ENCODE assay signal across 8 cellular contexts in genomic region chr11:76861490-76861953, GRCh38. TPM values are rescaled to one million over a fixed set of nuclear protein-coding genes. Genes with fewer than 3 reads are reported as not detected.
A peak's percentile ranks its signal among the peaks of the same experiment; 100 is the strongest.
DNase-seq lines count a peak whose midpoint lies in the region; ATAC-seq and TF ChIP-seq lines count a peak whose summit lies in the region.

No MANE protein-coding gene starts in this region.

- H3K27ac ChIP-seq in adrenal gland (peak overlapping the region in 3 of 5 donors; percentile 81 to 95 (median 91)), thymus (ENCODE audit: low read depth) (no peak overlapping the region)

- TF ChIP-seq POLR2A in adrenal gland (IDR thresholded peaks at IDR 0.05) = no peak

- H3K4me3 ChIP-seq in adrenal gland = peak overlapping the region in 2 of 4 donors; percentile 92 to 98
- H3K4me3 ChIP-seq in thymus (ENCODE audit: low read length) = peak overlapping the region; percentile 82

- H3K27me3 ChIP-seq in adrenal gland (no peaks in the 10 kb centered on the region), thymus (ENCODE audit: control insufficient read depth, insufficient read depth) (no peaks in the 10 kb centered on the region)

- H3K36me3 ChIP-seq in adrenal gland (replicated peaks in 1 of 2) (no peaks in the 10 kb centered on the region), thymus (ENCODE audit: control insufficient read depth, insufficient read depth) (no peaks in the 10 kb centered on the region)

- peak overlapping the region; percentile 88 for H3K4me3 Mint-ChIP-seq in stimulated activated naive CD8-positive, alpha-beta T cell treated with anti-CD3 and anti-CD28 coated beads, Interleukin-15, Interleukin-2, amounts not matched to agents 100 ng/mL and 50 ng/mL, for 24 hours

- H3K9me3 Mint-ChIP-seq in stimulated activated naive CD8-positive, alpha-beta T cell treated with anti-CD3 and anti-CD28 coated beads, Interleukin-15, Interleukin-2, amounts not matched to agents 100 ng/mL and 50 ng/mL, for 24 hours = no peaks in the 10 kb centered on the region

- H3K36me3 Mint-ChIP-seq in stimulated activated naive CD8-positive, alpha-beta T cell treated with anti-CD3 and anti-CD28 coated beads, Interleukin-15, Interleukin-2, amounts not matched to agents 100 ng/mL and 50 ng/mL, for 24 hours (ENCODE audit: low read depth) = peaks cover 4% of the 10 kb centered on the region

- H3K27ac Mint-ChIP-seq in stimulated activated naive CD8-positive, alpha-beta T cell treated with anti-CD3 and anti-CD28 coated beads, Interleukin-15, Interleukin-2, amounts not matched to agents 100 ng/mL and 50 ng/mL, for 24 hours = peak overlapping the region; percentile 89

- intact Hi-C loops in adrenal gland (cut with DNase I) (no loop called here), left colon (cut with DNase I, micrococcal nuclease) (no loop called here)

- 34 to 38% (median 37%) methylated on average over 6 of the region's 6 CpGs for WGBS in adrenal gland, 4 donors
- 74% methylated on average over 6 of the region's 6 CpGs for WGBS in thymus

- no peaks in the 10 kb centered on the region for H3K27me3 Mint-ChIP-seq in stimulated activated naive CD8-positive, alpha-beta T cell treated with anti-CD3 and anti-CD28 coated beads, Interleukin-15, Interleukin-2, amounts not matched to agents 100 ng/mL and 50 ng/mL, for 24 hours

- peaks cover 30% of the 10 kb centered on the region for H3K4me1 Mint-ChIP-seq in stimulated activated naive CD8-positive, alpha-beta T cell treated with anti-CD3 and anti-CD28 coated beads, Interleukin-15, Interleukin-2, amounts not matched to agents 100 ng/mL and 50 ng/mL, for 24 hours (ENCODE audit: low read depth)

- no peak for DNase-seq in stimulated activated naive CD8-positive, alpha-beta T cell treated with anti-CD3 and anti-CD28 coated beads, Interleukin-15, Interleukin-2, amounts not matched to agents 100 U/mL and 50 U/mL, for 24 hours
- DNase-seq in adrenal gland (no peak), left colon (peak in 1 of 2 donors; percentile 13), dedifferentiated amniotic fluid mesenchymal stem cell (ENCODE audit: extremely low spot score) (no peak), mesenteric fat pad (ENCODE audit: low spot score) (no peak)

- no peak for ATAC-seq in stimulated activated naive CD8-positive, alpha-beta T cell treated with anti-CD3 and anti-CD28 coated beads, Interleukin-15, Interleukin-2, amounts not matched to agents 100 U/mL and 50 U/mL, for 24 hours
- ATAC-seq in left colon = peak; percentile 23
- no peak for ATAC-seq in GM18517 (IDR thresholded peaks at IDR 0.05; ENCODE audit: unreplicated experiment)

- H3K4me1 ChIP-seq in adrenal gland (replicated peaks in 1 of 2) (peaks cover 5 to 34% of the 10 kb centered on the region in 2 donors), thymus (ENCODE audit: control insufficient read depth, insufficient read depth, low read length) (peaks cover 8% of the 10 kb centered on the region)

- TF ChIP-seq CTCF in adrenal gland (IDR thresholded peaks at IDR 0.05) = no peak

- H3K9me3 ChIP-seq in adrenal gland (replicated peaks in 1 of 3) (no peaks in the 10 kb centered on the region), thymus (ENCODE audit: control insufficient read depth) (no peaks in the 10 kb centered on the region)

RNA-seq across cellular contexts. Expression of gene ACER3, which starts 0.8 kb away (rescaled TPM):
- total RNA-seq in adrenal gland = 10 to 100 TPM in 6 of 8 donors, 1 to 10 TPM in 2; 9.4 to 22.0 (median 18.3) TPM
- 10 to 100 TPM in 1 of 3 donors, 1 to 10 TPM in 2; 4.1 to 13.8 (median 4.2) TPM for polyA plus RNA-seq in adrenal gland
- total RNA-seq in left colon = 10 to 100 TPM; 38.9 to 55.5 TPM
- 4.8 TPM for polyA plus RNA-seq in thymus
- 46.5 TPM for total RNA-seq in mesenteric fat pad
